Comparison of ENCODE assay signal across 8 cellular contexts in genomic region chr9:98255064-98255577, GRCh38. TPM values are rescaled to one million over a fixed set of nuclear protein-coding genes. Genes with fewer than 3 reads are reported as not detected.
DNase-seq lines count a peak whose midpoint lies in the region; ATAC-seq lines count a peak whose summit lies in the region.

No MANE protein-coding gene starts in this region.

- DNase-seq in COLO668 (lab: John Stamatoyannopoulos, UW; ENCODE audit: unreplicated experiment) (peak; percentile 49), HPDE6-E6E7 (ENCODE audit: extremely low spot score) (peak; percentile 61), adipocyte (ENCODE audit: low read depth) (peak; percentile 64), iPS DF 6.9 (ENCODE audit: low read depth, low spot score) (peak; percentile 18), SHP77 treated with DMSO at 0.1 percent for 48 hours (lab: John Stamatoyannopoulos, UW) (no peak)

- H3K36me3 ChIP-seq in adipocyte (ENCODE audit: control insufficient read depth, insufficient read depth, low read length, severe bottlenecking) (no peaks in the 10 kb centered on the region), iPS DF 6.9 (ENCODE audit: control insufficient read depth, insufficient read depth, low read length) (no peaks in the 10 kb centered on the region), skeletal muscle satellite cell (ENCODE audit: insufficient read depth, low read length) (peaks cover 20% of the 10 kb centered on the region)

- H3K4me3 ChIP-seq in adipocyte (ENCODE audit: low read length) (peak overlapping the region; percentile 95), iPS DF 6.9 (ENCODE audit: low read length) (peak overlapping the region; percentile 77), skeletal muscle satellite cell (ENCODE audit: low read length) (peak overlapping the region; percentile 89)

- WGBS in iPS DF 6.9 (ENCODE audit: insufficient coverage, insufficient read length) = no CpG with 5 or more reads among the region's 35 CpGs

- peak overlapping the region; percentile 93 for H3K9ac ChIP-seq in adipocyte (ENCODE audit: low read length)
- peak overlapping the region; percentile 88 for H3K9ac ChIP-seq in skeletal muscle satellite cell (ENCODE audit: low read depth, low read length)

- H3K9me3 ChIP-seq in adipocyte (ENCODE audit: control insufficient read depth, low read length) (no peaks in the 10 kb centered on the region), iPS DF 6.9 (ENCODE audit: control insufficient read depth, insufficient read depth, low read length) (no peaks in the 10 kb centered on the region), skeletal muscle satellite cell (replicated peaks; ENCODE audit: low read length) (no peaks in the 10 kb centered on the region)

- H3K4me2 ChIP-seq in skeletal muscle satellite cell (ENCODE audit: low read length) = peak overlapping the region; percentile 93

- H3K27me3 ChIP-seq in adipocyte (replicated peaks; ENCODE audit: control insufficient read depth, insufficient read depth, low read length) (no peaks in the 10 kb centered on the region), iPS DF 6.9 (ENCODE audit: control insufficient read depth, insufficient read depth, low read length) (no peaks in the 10 kb centered on the region), skeletal muscle satellite cell (ENCODE audit: control insufficient read depth, insufficient read depth, low read length) (no peaks in the 10 kb centered on the region)

- peaks cover 32% of the 10 kb centered on the region for H3K4me1 ChIP-seq in adipocyte (ENCODE audit: control insufficient read depth, insufficient read depth, low read length)
- H3K4me1 ChIP-seq in iPS DF 6.9 (ENCODE audit: control insufficient read depth, insufficient read depth, low read length) = peaks cover 3% of the 10 kb centered on the region
- H3K4me1 ChIP-seq in skeletal muscle satellite cell (ENCODE audit: control insufficient read depth, insufficient read depth, low read length) = peaks cover 47% of the 10 kb centered on the region

- ATAC-seq in GM19372 (IDR thresholded peaks at IDR 0.05; ENCODE audit: low read depth, unreplicated experiment) = peak; percentile 4
- no peak for ATAC-seq in HG03521 (IDR thresholded peaks at IDR 0.05; ENCODE audit: unreplicated experiment)

- H3K27ac ChIP-seq in iPS DF 6.9 (ENCODE audit: low read length) = no peak overlapping the region

RNA-seq across cellular contexts. Expression of gene TBC1D2, which starts 0.3 kb away (rescaled TPM):
- total RNA-seq in skeletal muscle satellite cell (2012; rRNA removed) = 13.9 and 37.1 TPM in 2 replicates
